13 cellular contexts compared by ENCODE assay signal in genomic region chr17:64739316-64740058, GRCh38.
A peak's percentile ranks its signal among the peaks of the same experiment; 100 is the strongest.
DNase-seq lines count a peak whose midpoint lies in the region; ATAC-seq, FAIRE-seq and TF ChIP-seq lines count a peak whose summit lies in the region.
"Had no signal": no experiment of that assay in that cellular context is flagged by ENCODE, and none has a peak within 500 bp of the region (broad histone marks: within the 10 kb centered on the region; RNA-seq: fewer than 3 reads in every experiment).

No MANE protein-coding gene starts in this region.

- CTCF ChIA-PET in activated CD8-positive, alpha-beta memory T cell treated with anti-CD3 and anti-CD28 coated beads, Interleukin-2, amount 10 ng/mL, durations not matched to agents 7 days and 5 days (lab: Charles Lee), result interaction anchor here (0.8 to 1.5 kb wide), 5 partner anchors 26 to 321 kb away, joined by 3 to 5 read pairs (median 3); no protein-coding TSS in a partner anchor

- no peaks in the 10 kb centered on the region for H3K27me3 ChIP-seq in brain microvascular endothelial cell (replicated peaks)
- H3K27me3 ChIP-seq: body of pancreas, testis had no signal

- no peak for TF ChIP-seq POLR2A in GM12891 (IDR thresholded peaks at IDR 0.05; ENCODE audit: low read depth, low read length)

- no peaks in the 10 kb centered on the region for H3K27me3 Mint-ChIP-seq in activated CD8-positive, alpha-beta memory T cell treated with anti-CD3 and anti-CD28 coated beads, Interleukin-2, amount 10 ng/mL, durations not matched to agents 7 days and 5 days
- no peaks in the 10 kb centered on the region for H3K27me3 Mint-ChIP-seq in type B pancreatic cell

- no peaks in the 10 kb centered on the region for H3K36me3 Mint-ChIP-seq in activated CD8-positive, alpha-beta memory T cell treated with anti-CD3 and anti-CD28 coated beads, Interleukin-2, amount 10 ng/mL, durations not matched to agents 7 days and 5 days
- no peaks in the 10 kb centered on the region for H3K36me3 Mint-ChIP-seq in type B pancreatic cell

- no peak overlapping the region for H3K27ac Mint-ChIP-seq in activated CD8-positive, alpha-beta memory T cell treated with anti-CD3 and anti-CD28 coated beads, Interleukin-2, amount 10 ng/mL, durations not matched to agents 7 days and 5 days
- no peak overlapping the region for H3K27ac Mint-ChIP-seq in type B pancreatic cell
- H3K27ac Mint-ChIP-seq: nephron progenitor cell had no signal

- H3K4me3 Mint-ChIP-seq in activated CD8-positive, alpha-beta memory T cell treated with anti-CD3 and anti-CD28 coated beads, Interleukin-2, amount 10 ng/mL, durations not matched to agents 7 days and 5 days, result no peak overlapping the region
- H3K4me3 Mint-ChIP-seq in type B pancreatic cell, result no peak overlapping the region
- H3K4me3 Mint-ChIP-seq: nephron progenitor cell had no signal

- H3K9me3 Mint-ChIP-seq in activated CD8-positive, alpha-beta memory T cell treated with anti-CD3 and anti-CD28 coated beads, Interleukin-2, amount 10 ng/mL, durations not matched to agents 7 days and 5 days (ENCODE audit: low read depth), result no peaks in the 10 kb centered on the region
- no peaks in the 10 kb centered on the region for H3K9me3 Mint-ChIP-seq in type B pancreatic cell
- H3K9me3 Mint-ChIP-seq: nephron progenitor cell had no signal

- H3K4me3 ChIP-seq in brain microvascular endothelial cell (ENCODE audit: low read depth, low read length), result no peak overlapping the region
- H3K4me3 ChIP-seq: body of pancreas, testis had no signal

- TF ChIP-seq CTCF in brain microvascular endothelial cell (IDR thresholded peaks at IDR 0.05; ENCODE audit: low read depth, low read length, missing control alignments) (no peak), type B pancreatic cell (conservative IDR thresholded peaks at IDR 0.05) (no peak)

- H3K27ac ChIP-seq in brain microvascular endothelial cell, result peak overlapping the region; percentile 55
- H3K27ac ChIP-seq: testis had no signal

- no peak for FAIRE-seq in GM12891 (lab: Jason Lieb, UNC)

- no peak for ATAC-seq in activated CD8-positive, alpha-beta memory T cell treated with anti-CD3 and anti-CD28 coated beads, Interleukin-2, amount 10 ng/mL, durations not matched to agents 7 days and 5 days
- ATAC-seq: body of pancreas had no signal

- peak; percentile 39 for DNase-seq in activated CD8-positive, alpha-beta memory T cell treated with anti-CD3 and anti-CD28 coated beads, Interleukin-2, amount 10 ng/mL, durations not matched to agents 7 days and 5 days
- DNase-seq in activated CD8-positive, alpha-beta memory T cell treated with anti-CD3 and anti-CD28 coated beads, Interleukin-2, amount 50 U/mL, for 4 hours, result no peak
- DNase-seq in brain microvascular endothelial cell (no peak), islet precursor cell (peak; percentile 80), type B pancreatic cell (ENCODE audit: extremely low spot score, unreplicated experiment) (peak; percentile 34), SIG-M5 (lab: John Stamatoyannopoulos, UW) (no peak), NCI-H1436 treated with DMSO at 0.1 percent for 48 hours (lab: John Stamatoyannopoulos, UW) (no peak), GM12891 (ENCODE audit: insufficient read length, low spot score) (no peak)
- DNase-seq: body of pancreas; NCI-H1694 treated with DMSO at 0.1 percent for 48 hours; nephron progenitor cell; stimulated activated CD4-positive, alpha-beta T cell treated with anti-CD3 and anti-CD28 coated beads, Interleukin-2, amount 100 ng/mL, for 48 hours; testis had no signal

- in situ Hi-C loops in brain microvascular endothelial cell (cut with HindIII; ENCODE audit: low pct_ligation_motif_present, low sequenced_read_pairs), result no loop called here

- H3K36me3 ChIP-seq in brain microvascular endothelial cell (replicated peaks), result no peaks in the 10 kb centered on the region

- peaks cover 17% of the 10 kb centered on the region for H3K4me1 Mint-ChIP-seq in activated CD8-positive, alpha-beta memory T cell treated with anti-CD3 and anti-CD28 coated beads, Interleukin-2, amount 10 ng/mL, durations not matched to agents 7 days and 5 days
- H3K4me1 Mint-ChIP-seq in type B pancreatic cell (ENCODE audit: unreplicated experiment), result peaks cover 4% of the 10 kb centered on the region

TF ChIP-seq in GM12891, 5 proteins besides CTCF, POLR2A, EP300 and RAD21:
- TF ChIP-seq POLR2AphosphoS5 (IDR thresholded peaks at IDR 0.05; ENCODE audit: low read depth, low read length) (no peak), TAF1 (IDR thresholded peaks at IDR 0.05; ENCODE audit: low read depth, low read length) (no peak), PAX5 (IDR thresholded peaks at IDR 0.05; ENCODE audit: insufficient read depth, low read length, severe bottlenecking) (no peak), POU2F2 (IDR thresholded peaks at IDR 0.05; ENCODE audit: low read depth, low read length) (no peak), SPI1 (IDR thresholded peaks at IDR 0.05; ENCODE audit: low read depth, low read length) (no peak)

Comparison
In these comparisons a context has a peak if more than half of its experiments do, and no peak if none do; other contexts are left out.
1. DNase-seq: peak in activated CD8-positive, alpha-beta memory T cell treated with anti-CD3 and anti-CD28 coated beads, Interleukin-2, amount 10 ng/mL, durations not matched to agents 7 days and 5 days (single experiment), islet precursor cell (single experiment) and type B pancreatic cell (single experiment); none in activated CD8-positive, alpha-beta memory T cell treated with anti-CD3 and anti-CD28 coated beads, Interleukin-2, amount 50 U/mL, for 4 hours (single experiment), brain microvascular endothelial cell (single experiment), SIG-M5 (single experiment), NCI-H1436 treated with DMSO at 0.1 percent for 48 hours (single experiment) and GM12891 (single experiment).